Comparison of ENCODE assay signal across 8 cellular contexts in genomic region chr10:29691564-29692064, GRCh38. TPM values are rescaled to one million over a fixed set of nuclear protein-coding genes. Genes with fewer than 3 reads are reported as not detected.
A peak's percentile ranks its signal among the peaks of the same experiment; 100 is the strongest.
DNase-seq lines count a peak whose midpoint lies in the region; TF ChIP-seq lines count a peak whose summit lies in the region.

No MANE protein-coding gene starts in this region.

- H3K4me3 ChIP-seq in MG63 (no peak overlapping the region), muscle layer of colon (ENCODE audit: low read depth in 1 of 2, low read length in 2 of 2) (no peak overlapping the region)

- H3K9me3 Mint-ChIP-seq in endothelial cell (ENCODE audit: unreplicated experiment) (no peaks in the 10 kb centered on the region), CD14-positive monocyte (no peaks in the 10 kb centered on the region)

- H3K4me1 Mint-ChIP-seq in endothelial cell (ENCODE audit: unreplicated experiment) (peaks cover 38% of the 10 kb centered on the region), CD14-positive monocyte (peaks cover 35% of the 10 kb centered on the region)

- H3K27ac ChIP-seq in muscle layer of colon (ENCODE audit: low read depth, low read length), result peak overlapping the region; percentile 17

- intact Hi-C loops in CD14-positive monocyte (cut with micrococcal nuclease), result loop anchor here in 1 of 2 donors (5.0 kb wide), 1 partner anchor 34 kb away; no protein-coding TSS in a partner anchor

- H3K27me3 ChIP-seq in MG63 (no peaks in the 10 kb centered on the region), muscle layer of colon (ENCODE audit: control insufficient read depth in 1 of 2, insufficient read depth in 2 of 2, low read length in 2 of 2) (no peaks in the 10 kb centered on the region)

- no peaks in the 10 kb centered on the region for H3K9me3 ChIP-seq in MG63
- no peaks in the 10 kb centered on the region for H3K9me3 ChIP-seq in muscle layer of colon (ENCODE audit: low read length)

- peaks cover 44% of the 10 kb centered on the region for H3K4me1 ChIP-seq in muscle layer of colon (ENCODE audit: insufficient read depth, low read length)

- H3K36me3 ChIP-seq in MG63 (no peaks in the 10 kb centered on the region), muscle layer of colon (ENCODE audit: insufficient read depth, low read length) (peaks cover 13% of the 10 kb centered on the region)

- peaks cover 13% of the 10 kb centered on the region for H3K36me3 Mint-ChIP-seq in endothelial cell (ENCODE audit: low read depth, unreplicated experiment)
- H3K36me3 Mint-ChIP-seq in CD14-positive monocyte, result peaks cover 3 to 10% of the 10 kb centered on the region in 2 donors

- no peak overlapping the region for H3K4me3 Mint-ChIP-seq in endothelial cell (ENCODE audit: unreplicated experiment)
- H3K4me3 Mint-ChIP-seq in CD14-positive monocyte, result no peak overlapping the region

- H3K27ac Mint-ChIP-seq in endothelial cell (ENCODE audit: unreplicated experiment) (peak overlapping the region; percentile 90), CD14-positive monocyte (peak overlapping the region in 2 of 7 donors; percentile 0 to 44)

- DNase-seq in A172 (ENCODE audit: low spot score) (peak; percentile 85), MG63 (peak; percentile 66), endothelial cell (ENCODE audit: low spot score) (no peak), NCI-H1436 treated with DMSO at 0.1 percent for 48 hours (lab: John Stamatoyannopoulos, UW) (no peak), NCI-H774 (lab: John Stamatoyannopoulos, UW) (no peak), CD14-positive monocyte (ENCODE audit: low spot score) (no peak)
- DNase-seq in stimulated activated CD4-positive, alpha-beta T cell treated with anti-CD3 and anti-CD28 coated beads, Interleukin-2, amount 100 ng/mL, for 48 hours, result no peak

- H3K27me3 Mint-ChIP-seq in endothelial cell (ENCODE audit: unreplicated experiment), result peaks cover 2% of the 10 kb centered on the region
- H3K27me3 Mint-ChIP-seq in CD14-positive monocyte (ENCODE audit: low read depth in 3 of 3), result no peaks in the 10 kb centered on the region

- peak overlapping the region; percentile 4 for H3K9ac ChIP-seq in muscle layer of colon (ENCODE audit: low read length)

- TF ChIP-seq CTCF in endothelial cell (IDR thresholded peaks at IDR 0.05; ENCODE audit: unreplicated experiment) (no peak), CD14-positive monocyte (IDR thresholded peaks at IDR 0.05) (no peak)

RNA-seq across cellular contexts. Expression of gene SVIL, which starts 56.8 kb away (rescaled TPM):
- total RNA-seq in A172 (2014; rRNA removed; shearing (Covaris generic)), result 8.5 and 92.0 TPM in 2 replicates
- total RNA-seq in MG63 (2014; rRNA removed; shearing (Covaris generic); ENCODE audit: low replicate concordance), result 2.3 and 5.6 TPM in 2 replicates
- 125 TPM for total RNA-seq in endothelial cell (ENCODE audit: unreplicated experiment)
- 1 to 10 TPM; 2.1 to 5.8 TPM for polyA plus RNA-seq in CD14-positive monocyte

Comparison
In these comparisons a context has a peak if more than half of its experiments do, and no peak if none do; other contexts are left out.
1. DNase-seq: peak in A172 (single experiment) and MG63 (single experiment); none in endothelial cell (single experiment), stimulated activated CD4-positive, alpha-beta T cell treated with anti-CD3 and anti-CD28 coated beads, Interleukin-2, amount 100 ng/mL, for 48 hours (0 of 2), NCI-H1436 treated with DMSO at 0.1 percent for 48 hours (single experiment), NCI-H774 (single experiment) and CD14-positive monocyte (single experiment).